ENCODE assay signal across 8 cellular contexts in the genomic region with DNA sequence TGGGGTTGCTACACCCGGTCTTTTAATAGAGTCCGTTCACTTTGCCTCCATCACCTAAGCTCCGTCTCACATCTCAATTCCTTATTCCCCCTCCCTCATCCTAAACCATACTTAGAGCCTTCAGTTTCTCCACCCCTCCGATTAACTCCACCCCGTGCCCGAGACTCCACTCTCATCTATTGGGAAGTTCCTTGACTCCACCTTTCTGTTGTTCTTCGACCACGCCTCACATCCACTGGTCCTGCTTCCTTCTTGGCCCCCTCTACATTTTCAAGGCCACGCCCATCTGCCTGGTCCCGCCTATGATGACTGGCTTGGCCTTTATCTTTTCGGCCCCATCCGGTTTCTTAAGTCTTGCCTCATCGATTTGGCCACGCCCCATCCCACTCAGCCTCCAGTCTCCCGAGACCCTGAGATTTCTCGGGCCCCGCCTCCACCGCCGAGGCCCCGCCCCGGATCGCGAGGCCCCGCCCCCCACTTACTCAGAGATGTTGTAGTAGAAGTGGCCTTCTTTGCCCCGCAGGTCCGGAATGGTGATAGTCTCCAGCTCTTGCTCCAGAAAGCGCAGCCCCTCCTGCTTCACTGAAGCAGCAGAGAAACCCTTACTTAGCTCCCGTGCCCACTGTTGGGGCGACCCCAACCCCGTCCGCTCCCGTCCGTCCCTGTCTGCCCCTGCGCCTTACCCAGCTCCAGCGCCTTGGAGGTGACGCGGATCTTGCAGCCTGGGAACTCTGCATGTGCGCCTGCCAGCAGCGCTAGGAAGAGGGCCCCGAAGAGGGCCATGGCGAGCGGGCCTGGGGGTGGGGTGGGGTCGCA. TPM values are rescaled to one million over a fixed set of nuclear protein-coding genes. Genes with fewer than 3 reads are reported as not detected.
A peak's percentile ranks its signal among the peaks of the same experiment; 100 is the strongest.
DNase-seq lines count a peak whose midpoint lies in the region; ATAC-seq lines count a peak whose summit lies in the region.

No MANE protein-coding gene starts in this region.

- no peaks in the 10 kb centered on the region for H3K36me3 Mint-ChIP-seq in activated CD4-positive, alpha-beta memory T cell treated with anti-CD3 and anti-CD28 coated beads, Interleukin-2, amount 10 ng/mL, durations not matched to agents 7 days and 5 days (ENCODE audit: low read depth)

- peak overlapping the region; percentile 43 for H3K27ac Mint-ChIP-seq in activated CD4-positive, alpha-beta memory T cell treated with anti-CD3 and anti-CD28 coated beads, Interleukin-2, amount 10 ng/mL, durations not matched to agents 7 days and 5 days

- POLR2A ChIA-PET in activated CD4-positive, alpha-beta memory T cell treated with anti-CD3 and anti-CD28 coated beads, Interleukin-2, amount 10 ng/mL, durations not matched to agents 7 days and 5 days (lab: Charles Lee): interaction anchor here (0.8 to 2.3 kb wide), 5 partner anchors 9 to 98 kb away, joined by 3 to 16 read pairs (median 4); a partner anchor contains a TSS

- DNase-seq in 8988T (peak; percentile 81), NCI-H446 treated with DMSO at 0.1 percent for 48 hours (lab: John Stamatoyannopoulos, UW) (peak; percentile 40), lung microvascular endothelial cell (ENCODE audit: low read depth in 2 of 2) (peak; percentile 51 to 100)
- peak; percentile 92 for DNase-seq in activated CD4-positive, alpha-beta memory T cell treated with anti-CD3 and anti-CD28 coated beads, Interleukin-2, amount 10 ng/mL, durations not matched to agents 7 days and 5 days
- peak; percentile 85 for DNase-seq in effector CD8-positive, alpha-beta T cell (lab: John Stamatoyannopoulos, UW)
- DNase-seq in stimulated activated CD4-positive, alpha-beta T cell treated with anti-CD3 and anti-CD28 coated beads, TNF-alpha, amount 100 ng/mL, for 24 hours (ENCODE audit: low read depth in 3 of 3): peak; percentile 85 to 97 (median 90)

- ATAC-seq in GM18519 (IDR thresholded peaks at IDR 0.05; ENCODE audit: low FRiP score, unreplicated experiment): peak; percentile 76
- peak; percentile 86 for ATAC-seq in HG03045 (IDR thresholded peaks at IDR 0.05; ENCODE audit: unreplicated experiment)

- no peaks in the 10 kb centered on the region for H3K9me3 Mint-ChIP-seq in activated CD4-positive, alpha-beta memory T cell treated with anti-CD3 and anti-CD28 coated beads, Interleukin-2, amount 10 ng/mL, durations not matched to agents 7 days and 5 days

- peak overlapping the region; percentile 64 for H3K4me3 Mint-ChIP-seq in activated CD4-positive, alpha-beta memory T cell treated with anti-CD3 and anti-CD28 coated beads, Interleukin-2, amount 10 ng/mL, durations not matched to agents 7 days and 5 days

- peaks cover 17% of the 10 kb centered on the region for H3K27me3 Mint-ChIP-seq in activated CD4-positive, alpha-beta memory T cell treated with anti-CD3 and anti-CD28 coated beads, Interleukin-2, amount 10 ng/mL, durations not matched to agents 7 days and 5 days

- CTCF ChIA-PET in activated CD4-positive, alpha-beta memory T cell treated with anti-CD3 and anti-CD28 coated beads, Interleukin-2, amount 10 ng/mL, durations not matched to agents 7 days and 5 days (lab: Charles Lee): interaction anchor here (0.7 kb wide), 1 partner anchor 76 kb away, joined by 3 read pairs; no protein-coding TSS in a partner anchor

- peaks cover 19% of the 10 kb centered on the region for H3K4me1 Mint-ChIP-seq in activated CD4-positive, alpha-beta memory T cell treated with anti-CD3 and anti-CD28 coated beads, Interleukin-2, amount 10 ng/mL, durations not matched to agents 7 days and 5 days

RNA-seq across cellular contexts. Expression of a gene that starts 1.1 kb away (rescaled TPM):
- total RNA-seq in activated CD4-positive, alpha-beta memory T cell treated with anti-CD3 and anti-CD28 coated beads, Interleukin-2, amount 10 ng/mL, durations not matched to agents 7 days and 5 days: 1 to 10 TPM; 2.8 to 3.1 TPM
- total RNA-seq in lung microvascular endothelial cell: 4.4 and 4.8 TPM in 2 replicates

RNA-seq across cellular contexts. Expression of a gene that starts 19.7 kb away (rescaled TPM):
- 10 to 100 TPM; 64.3 to 64.6 TPM for total RNA-seq in activated CD4-positive, alpha-beta memory T cell treated with anti-CD3 and anti-CD28 coated beads, Interleukin-2, amount 10 ng/mL, durations not matched to agents 7 days and 5 days
- total RNA-seq in lung microvascular endothelial cell: 40.8 and 64.1 TPM in 2 replicates

RNA-seq across cellular contexts. Expression of a gene that starts 19.9 kb away (rescaled TPM):
- 1 to 10 TPM; 1.0 to 1.6 TPM for total RNA-seq in activated CD4-positive, alpha-beta memory T cell treated with anti-CD3 and anti-CD28 coated beads, Interleukin-2, amount 10 ng/mL, durations not matched to agents 7 days and 5 days
- total RNA-seq in lung microvascular endothelial cell: 2.2 and 3.0 TPM in 2 replicates

RNA-seq across cellular contexts. Expression of a gene that starts 23.5 kb away (rescaled TPM):
- total RNA-seq in activated CD4-positive, alpha-beta memory T cell treated with anti-CD3 and anti-CD28 coated beads, Interleukin-2, amount 10 ng/mL, durations not matched to agents 7 days and 5 days: under 1 TPM; 0.30 to 0.88 TPM
- total RNA-seq in lung microvascular endothelial cell: 0.44 and 0.79 TPM in 2 replicates

RNA-seq across cellular contexts. Expression of a gene that starts 23.6 kb away (rescaled TPM):
- total RNA-seq in activated CD4-positive, alpha-beta memory T cell treated with anti-CD3 and anti-CD28 coated beads, Interleukin-2, amount 10 ng/mL, durations not matched to agents 7 days and 5 days: 10 to 100 TPM; 44.2 to 45.7 TPM
- 7.8 and 9.5 TPM in 2 replicates for total RNA-seq in lung microvascular endothelial cell

Comparison
In these comparisons a context has a peak if more than half of its experiments do, and no peak if none do; other contexts are left out.
1. Peak in every context shown above with its lines: DNase-seq and ATAC-seq.
2. DNase-seq: peak in every context shown above with its lines; median percentile 92 in activated CD4-positive, alpha-beta memory T cell treated with anti-CD3 and anti-CD28 coated beads, Interleukin-2, amount 10 ng/mL, durations not matched to agents 7 days and 5 days; 90 in stimulated activated CD4-positive, alpha-beta T cell treated with anti-CD3 and anti-CD28 coated beads, TNF-alpha, amount 100 ng/mL, for 24 hours; 85 in effector CD8-positive, alpha-beta T cell; 81 in 8988T; 76 in lung microvascular endothelial cell; 40 in NCI-H446 treated with DMSO at 0.1 percent for 48 hours.